ENCODE assay signal across 8 cellular contexts in genomic region chr20:43691928-43692524, GRCh38. TPM values are rescaled to one million over a fixed set of nuclear protein-coding genes. Genes with fewer than 3 reads are reported as not detected.
DNase-seq lines count a peak whose midpoint lies in the region; ATAC-seq, FAIRE-seq and TF ChIP-seq lines count a peak whose summit lies in the region.

No MANE protein-coding gene starts in this region.

- H3K27ac Mint-ChIP-seq in activated CD4-positive, alpha-beta memory T cell treated with anti-CD3 and anti-CD28 coated beads, Interleukin-2, amount 10 ng/mL, durations not matched to agents 7 days and 5 days, result no peak overlapping the region

- H3K27me3 Mint-ChIP-seq in activated CD4-positive, alpha-beta memory T cell treated with anti-CD3 and anti-CD28 coated beads, Interleukin-2, amount 10 ng/mL, durations not matched to agents 7 days and 5 days, result no peaks in the 10 kb centered on the region

- no peak for TF ChIP-seq POLR2A in esophagus squamous epithelium (IDR thresholded peaks at IDR 0.05)

- no peaks in the 10 kb centered on the region for H3K36me3 ChIP-seq in esophagus squamous epithelium

- intact Hi-C loops in esophagus squamous epithelium (cut with DNase I), result no loop called here
- intact Hi-C loops in sciatic nerve (cut with DNase I), result no loop called here

- no peak for ATAC-seq in sciatic nerve

- no peaks in the 10 kb centered on the region for H3K4me1 Mint-ChIP-seq in activated CD4-positive, alpha-beta memory T cell treated with anti-CD3 and anti-CD28 coated beads, Interleukin-2, amount 10 ng/mL, durations not matched to agents 7 days and 5 days

- POLR2A ChIA-PET in activated CD4-positive, alpha-beta memory T cell treated with anti-CD3 and anti-CD28 coated beads, Interleukin-2, amount 10 ng/mL, durations not matched to agents 7 days and 5 days (lab: Charles Lee), result interaction anchor here (0.9 to 1.6 kb wide), 3 partner anchors 24 to 235 kb away, joined by 3 to 6 read pairs (median 3); partner anchors contain the start of gene SRSF6

- no peak overlapping the region for H3K4me3 Mint-ChIP-seq in activated CD4-positive, alpha-beta memory T cell treated with anti-CD3 and anti-CD28 coated beads, Interleukin-2, amount 10 ng/mL, durations not matched to agents 7 days and 5 days

- peak; percentile 81 for FAIRE-seq in GM18507 (lab: Jason Lieb, UNC)

- no peaks in the 10 kb centered on the region for H3K4me1 ChIP-seq in esophagus squamous epithelium

- H3K4me3 ChIP-seq in AG10803 (ENCODE audit: low read length) (no peak overlapping the region), esophagus squamous epithelium (no peak overlapping the region)

- CTCF ChIA-PET in activated CD4-positive, alpha-beta memory T cell treated with anti-CD3 and anti-CD28 coated beads, Interleukin-2, amount 10 ng/mL, durations not matched to agents 7 days and 5 days (lab: Charles Lee), result interaction anchor here (0.5 to 3.4 kb wide), 12 partner anchors 11 to 396 kb away, joined by 3 to 27 read pairs (median 4); partner anchors contain the start of gene IFT52

- no peak overlapping the region for H3K27ac ChIP-seq in esophagus squamous epithelium

- DNase-seq in AG10803 (ENCODE audit: low read depth), result peak; percentile 36
- no peak for DNase-seq in GM18507 (ENCODE audit: extremely low spot score, insufficient read length, low read depth)
- DNase-seq in NCI-H226, result peak; percentile 18
- DNase-seq in activated CD4-positive, alpha-beta memory T cell treated with anti-CD3 and anti-CD28 coated beads, Interleukin-2, amount 10 ng/mL, durations not matched to agents 7 days and 5 days, result peak; percentile 67
- no peak for DNase-seq in esophagus squamous epithelium (lab: John Stamatoyannopoulos, UW)
- peak; percentile 69 for DNase-seq in sciatic nerve (ENCODE audit: low spot score)
- no peak for DNase-seq in retina
- no peak for DNase-seq in NCI-H2171 treated with DMSO at 0.1 percent for 48 hours (lab: John Stamatoyannopoulos, UW)

- 82 to 86% methylated on average over 1 to 5 of the region's 5 CpGs for WGBS in esophagus squamous epithelium, 2 donors

- no peaks in the 10 kb centered on the region for H3K9me3 Mint-ChIP-seq in activated CD4-positive, alpha-beta memory T cell treated with anti-CD3 and anti-CD28 coated beads, Interleukin-2, amount 10 ng/mL, durations not matched to agents 7 days and 5 days

- peak; percentile 65 for TF ChIP-seq CTCF in AG10803 (conservative IDR thresholded peaks at IDR 0.05; ENCODE audit: low read length)
- TF ChIP-seq CTCF in esophagus squamous epithelium (IDR thresholded peaks at IDR 0.05), result peak; percentile 19 to 56 (median 37)

- peaks cover 14% of the 10 kb centered on the region for H3K36me3 Mint-ChIP-seq in activated CD4-positive, alpha-beta memory T cell treated with anti-CD3 and anti-CD28 coated beads, Interleukin-2, amount 10 ng/mL, durations not matched to agents 7 days and 5 days (ENCODE audit: low read depth)

- H3K9me3 ChIP-seq in esophagus squamous epithelium, result no peaks in the 10 kb centered on the region

- no peaks in the 10 kb centered on the region for H3K27me3 ChIP-seq in esophagus squamous epithelium

RNA-seq across cellular contexts. Expression of gene MYBL2, which starts 25.1 kb away (rescaled TPM):
- 10 to 100 TPM; 73.5 to 76.6 TPM for total RNA-seq in activated CD4-positive, alpha-beta memory T cell treated with anti-CD3 and anti-CD28 coated beads, Interleukin-2, amount 10 ng/mL, durations not matched to agents 7 days and 5 days
- 10 to 100 TPM in 2 of 4 donors, 1 to 10 TPM in 2; 3.1 to 19.9 (median 11.9) TPM for total RNA-seq in esophagus squamous epithelium
- total RNA-seq in sciatic nerve, result 0.40 TPM

RNA-seq across cellular contexts. Expression of gene GTSF1L, which starts 34.8 kb away (rescaled TPM):
- total RNA-seq in activated CD4-positive, alpha-beta memory T cell treated with anti-CD3 and anti-CD28 coated beads, Interleukin-2, amount 10 ng/mL, durations not matched to agents 7 days and 5 days, result not detected
- total RNA-seq in esophagus squamous epithelium, result not detected
- not detected for total RNA-seq in sciatic nerve

Comparison
In these comparisons a context has a peak if more than half of its experiments do, and no peak if none do; other contexts are left out.
1. DNase-seq: peak in AG10803 (single experiment), NCI-H226 (single experiment), activated CD4-positive, alpha-beta memory T cell treated with anti-CD3 and anti-CD28 coated beads, Interleukin-2, amount 10 ng/mL, durations not matched to agents 7 days and 5 days (single experiment) and sciatic nerve (single experiment); none in GM18507 (single experiment), esophagus squamous epithelium (single experiment), retina (single experiment) and NCI-H2171 treated with DMSO at 0.1 percent for 48 hours (single experiment).